In the genomic region with DNA sequence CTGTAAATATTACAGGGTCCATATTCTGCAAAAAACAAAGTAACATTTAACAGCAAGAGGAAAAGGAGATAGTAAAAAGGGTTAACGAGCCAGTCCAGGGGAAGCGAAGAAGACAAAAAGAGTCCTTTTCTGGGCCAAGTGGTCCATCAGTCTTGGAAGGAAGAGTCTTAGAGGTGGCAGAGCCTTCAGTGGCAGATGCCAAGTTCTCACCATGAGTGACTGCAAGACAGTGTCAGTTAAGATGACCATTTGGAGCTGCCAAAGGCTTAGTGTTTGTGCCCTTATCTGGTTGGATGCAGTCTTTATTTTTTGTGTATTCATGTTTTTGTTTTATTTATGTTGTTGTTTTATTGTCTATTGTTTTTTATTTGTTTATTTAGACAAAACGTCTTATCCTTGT, we compare ENCODE assay signal across 7 cellular contexts.
"Had no signal": no experiment of that assay in that cellular context is flagged by ENCODE, and none has a peak within 500 bp of the region (broad histone marks: within the 10 kb centered on the region; RNA-seq: fewer than 3 reads in every experiment).

No MANE protein-coding gene starts in this region.

- H3K4me3 Mint-ChIP-seq: HFFc6 had no signal

- H3K4me1 ChIP-seq: HAP-1 had no signal

- H3K9me3 Mint-ChIP-seq: HFFc6 had no signal

- H3K4me3 ChIP-seq: HAP-1, K562 had no signal

- ATAC-seq: HCT116, K562 had no signal

- H3K36me3 ChIP-seq: HAP-1 had no signal

- H3K27ac Mint-ChIP-seq: HFFc6 had no signal

- DNase-seq: GOT3, H7, HFFc6, IMR-90 had no signal

- H3K9me3 ChIP-seq: HAP-1 had no signal
